Comparison of ENCODE assay signal across 25 cellular contexts in the genomic region with DNA sequence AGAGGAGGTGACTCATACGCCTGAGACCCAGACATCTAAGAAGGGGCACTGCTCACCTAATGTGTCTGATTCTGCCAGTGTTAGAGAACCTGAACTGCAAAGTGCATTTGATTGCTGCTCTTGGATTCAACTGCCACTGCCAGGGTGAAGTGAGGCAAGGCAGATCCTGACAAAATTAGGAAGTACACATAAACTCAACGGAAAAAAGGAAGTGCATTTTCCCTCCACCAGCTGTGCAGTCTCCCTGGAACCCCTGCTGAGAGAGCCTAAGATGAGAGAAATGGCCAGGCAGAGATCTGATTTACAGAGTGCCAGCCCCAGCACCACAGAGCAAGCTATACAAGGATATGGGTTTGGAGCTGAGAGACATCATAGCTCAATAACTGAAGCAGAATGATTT.
DNase-seq lines count a peak whose midpoint lies in the region; ATAC-seq, FAIRE-seq and TF ChIP-seq lines count a peak whose summit lies in the region.
"Had no signal": no experiment of that assay in that cellular context is flagged by ENCODE, and none has a peak within 500 bp of the region (broad histone marks: within the 10 kb centered on the region; RNA-seq: fewer than 3 reads in every experiment).

No MANE protein-coding gene starts in this region.

- H3K4me1 ChIP-seq in A673 (ENCODE audit: insufficient read depth, low read length, poor library complexity, severe bottlenecking), result no peaks in the 10 kb centered on the region
- no peaks in the 10 kb centered on the region for H3K4me1 ChIP-seq in K562 (replicated peaks in 1 of 2; ENCODE audit: control insufficient read depth in 2 of 2, insufficient read depth in 2 of 2, low read length in 2 of 2)
- H3K4me1 ChIP-seq: A549, BLaER1, HAP-1 had no signal

- no peak for FAIRE-seq in K562 (lab: Jason Lieb, UNC)
- FAIRE-seq: GM12891 had no signal

- no peaks in the 10 kb centered on the region for H3K36me3 ChIP-seq in A673 (ENCODE audit: insufficient read depth, low read length, poor library complexity, severe bottlenecking)
- H3K36me3 ChIP-seq in K562 (ENCODE audit: control insufficient read depth, insufficient read depth, low read length), result no peaks in the 10 kb centered on the region
- H3K36me3 ChIP-seq: BLaER1, HAP-1 had no signal

- H3K9me3 ChIP-seq in A673 (ENCODE audit: low read depth, low read length, poor library complexity, severe bottlenecking) (no peaks in the 10 kb centered on the region), K562 (replicated peaks; ENCODE audit: control insufficient read depth, insufficient read depth, low read depth, low read length) (no peaks in the 10 kb centered on the region)
- H3K9me3 ChIP-seq: A549, BLaER1, HAP-1, SK-N-SH had no signal

- no peak overlapping the region for H3K27ac ChIP-seq in A673 (ENCODE audit: low read depth, low read length, poor library complexity, severe bottlenecking)
- no peak overlapping the region for H3K27ac ChIP-seq in K562 (ENCODE audit: extremely low read depth, low read depth, low read length)
- H3K27ac ChIP-seq: A549, BLaER1, GM23248, HL-60, RWPE1 had no signal

- TF ChIP-seq RAD21 in K562 (CRISPR knock-in tag; conservative IDR thresholded peaks at IDR 0.05 in 1 of 2, IDR thresholded peaks at IDR 0.05 in 1 of 2), result no peak

- no peak overlapping the region for H3K9ac ChIP-seq in K562 (ENCODE audit: insufficient read depth in 1 of 2, low read depth in 2 of 2, low read length in 2 of 2)
- H3K9ac ChIP-seq: BLaER1, GM23248, SK-N-SH had no signal

- ATAC-seq in K562 (no peak), GM21825 (IDR thresholded peaks at IDR 0.05; ENCODE audit: unreplicated experiment) (no peak)
- ATAC-seq: A549 had no signal

- CTCF ChIA-PET in A673 (lab: Charles Lee), result no interaction called here
- CTCF ChIA-PET in K562 (lab: Yijun Ruan, JAX; ENCODE audit: low intra/inter-chr PET ratio), result no interaction called here

- POLR2A ChIA-PET in A673 (lab: Charles Lee; ENCODE audit: low non-redundant PET) (no interaction called here), K562 (lab: Yijun Ruan, JAX) (no interaction called here)

- in situ Hi-C loops in K562 (cut with MboI), result no loop called here

- no TSS peak for BruUV-seq in A673 (replicated peaks; lab: Mats Ljungman, UMichigan)
- BruUV-seq in K562 (replicated peaks; lab: Mats Ljungman, UMichigan), result no TSS peak

- no peaks in the 10 kb centered on the region for H4K20me1 ChIP-seq in K562 (replicated peaks; ENCODE audit: control insufficient read depth, insufficient read depth, low read length)
- H4K20me1 ChIP-seq: BLaER1 had no signal

- no peak for TF ChIP-seq EP300 in K562 (IDR thresholded peaks at IDR 0.05; ENCODE audit: low read length)

- TF ChIP-seq CTCF in A673 (conservative IDR thresholded peaks at IDR 0.05; ENCODE audit: low read depth, low read length) (no peak), NB4 (IDR thresholded peaks at IDR 0.05; ENCODE audit: low read depth, low read length) (no peak), K562 (IDR thresholded peaks at IDR 0.05 in 2 of 3, conservative IDR thresholded peaks at IDR 0.05 in 1 of 3; ENCODE audit: insufficient read depth in 2 of 3, low read depth in 1 of 3, low read length in 3 of 3) (no peak)

- H3K79me2 ChIP-seq in K562 (ENCODE audit: control insufficient read depth, insufficient read depth, low read length), result no peaks in the 10 kb centered on the region

- DNase-seq in A673 (ENCODE audit: low spot score) (peak; percentile 43), GF-D8 (lab: John Stamatoyannopoulos, UW) (peak; percentile 43), NB4 (ENCODE audit: low read depth) (peak; percentile 23), K562 (ENCODE audit: extremely low read depth in 1 of 4, low spot score in 3 of 4) (no peak), UCSD-AML1 (lab: John Stamatoyannopoulos, UW; ENCODE audit: unreplicated experiment) (no peak), putamen (ENCODE audit: low spot score) (no peak)
- DNase-seq: CD4-positive, alpha-beta memory T cell; DND-41; GM23248; Karpas-422; NCI-H1105; NCI-H1694 treated with DMSO at 0.1 percent for 48 hours; NCI-H2081 treated with DMSO at 0.1 percent for 48 hours; NCI-H2171 treated with DMSO at 0.1 percent for 48 hours; NCI-H526; SIG-M5; SK-N-SH; T-helper 1 cell had no signal

- TF ChIP-seq POLR2A in NB4 (IDR thresholded peaks at IDR 0.05; ENCODE audit: extremely low read depth, insufficient read length), result no peak
- no peak for TF ChIP-seq POLR2A in K562 (conservative IDR thresholded peaks at IDR 0.05)

- H3K4me2 ChIP-seq in K562 (ENCODE audit: insufficient read depth, low read length), result no peak overlapping the region
- H3K4me2 ChIP-seq: A549, BLaER1, SK-N-SH had no signal

- H2AFZ ChIP-seq in K562 (ENCODE audit: low read depth, low read length), result no peak overlapping the region
- H2AFZ ChIP-seq: GM23248 had no signal

- H3K9me1 ChIP-seq in K562 (ENCODE audit: control insufficient read depth, insufficient read depth, low read length), result no peaks in the 10 kb centered on the region

- intact Hi-C loops in A673 (cut with micrococcal nuclease; ENCODE audit: unreplicated experiment), result no loop called here
- intact Hi-C loops in K562 (cut with micrococcal nuclease), result no loop called here

- H3K4me3 ChIP-seq in A673 (ENCODE audit: low read depth, low read length, poor library complexity, severe bottlenecking), result no peak overlapping the region
- H3K4me3 ChIP-seq in NB4 (ENCODE audit: low read depth, low read length), result no peak overlapping the region
- H3K4me3 ChIP-seq in K562, result no peak overlapping the region
- H3K4me3 ChIP-seq: A549, BLaER1, GM23248, HAP-1 had no signal

- 0% methylated on average over 1 of the region's 2 CpGs for WGBS in K562 (ENCODE audit: insufficient coverage, low coverage, missing lambda C conversion rate)

- H3K27me3 ChIP-seq in A673 (replicated peaks; ENCODE audit: insufficient read depth, low read depth, low read length, poor library complexity) (no peaks in the 10 kb centered on the region), K562 (ENCODE audit: control insufficient read depth in 2 of 2, insufficient read depth in 2 of 2, low read length in 2 of 2) (no peaks in the 10 kb centered on the region)
- H3K27me3 ChIP-seq: BLaER1 had no signal

TF ChIP-seq in K562, 482 proteins besides CTCF, POLR2A, EP300 and RAD21:
- TF ChIP-seq PHF8 (IDR thresholded peaks at IDR 0.05; ENCODE audit: borderline replicate concordance, low read length) (no peak), ZNF282 (CRISPR knock-in tag; IDR thresholded peaks at IDR 0.05) (no peak), SPI1 (IDR thresholded peaks at IDR 0.05; ENCODE audit: borderline replicate concordance, low read depth, low read length) (peak; percentile 47; the same call in 1 of the 2 replicates), FUS (optimal IDR thresholded peaks at IDR 0.05; ENCODE audit: low read depth, low read length) (no peak)
- TF ChIP-seq, protein P1, sequence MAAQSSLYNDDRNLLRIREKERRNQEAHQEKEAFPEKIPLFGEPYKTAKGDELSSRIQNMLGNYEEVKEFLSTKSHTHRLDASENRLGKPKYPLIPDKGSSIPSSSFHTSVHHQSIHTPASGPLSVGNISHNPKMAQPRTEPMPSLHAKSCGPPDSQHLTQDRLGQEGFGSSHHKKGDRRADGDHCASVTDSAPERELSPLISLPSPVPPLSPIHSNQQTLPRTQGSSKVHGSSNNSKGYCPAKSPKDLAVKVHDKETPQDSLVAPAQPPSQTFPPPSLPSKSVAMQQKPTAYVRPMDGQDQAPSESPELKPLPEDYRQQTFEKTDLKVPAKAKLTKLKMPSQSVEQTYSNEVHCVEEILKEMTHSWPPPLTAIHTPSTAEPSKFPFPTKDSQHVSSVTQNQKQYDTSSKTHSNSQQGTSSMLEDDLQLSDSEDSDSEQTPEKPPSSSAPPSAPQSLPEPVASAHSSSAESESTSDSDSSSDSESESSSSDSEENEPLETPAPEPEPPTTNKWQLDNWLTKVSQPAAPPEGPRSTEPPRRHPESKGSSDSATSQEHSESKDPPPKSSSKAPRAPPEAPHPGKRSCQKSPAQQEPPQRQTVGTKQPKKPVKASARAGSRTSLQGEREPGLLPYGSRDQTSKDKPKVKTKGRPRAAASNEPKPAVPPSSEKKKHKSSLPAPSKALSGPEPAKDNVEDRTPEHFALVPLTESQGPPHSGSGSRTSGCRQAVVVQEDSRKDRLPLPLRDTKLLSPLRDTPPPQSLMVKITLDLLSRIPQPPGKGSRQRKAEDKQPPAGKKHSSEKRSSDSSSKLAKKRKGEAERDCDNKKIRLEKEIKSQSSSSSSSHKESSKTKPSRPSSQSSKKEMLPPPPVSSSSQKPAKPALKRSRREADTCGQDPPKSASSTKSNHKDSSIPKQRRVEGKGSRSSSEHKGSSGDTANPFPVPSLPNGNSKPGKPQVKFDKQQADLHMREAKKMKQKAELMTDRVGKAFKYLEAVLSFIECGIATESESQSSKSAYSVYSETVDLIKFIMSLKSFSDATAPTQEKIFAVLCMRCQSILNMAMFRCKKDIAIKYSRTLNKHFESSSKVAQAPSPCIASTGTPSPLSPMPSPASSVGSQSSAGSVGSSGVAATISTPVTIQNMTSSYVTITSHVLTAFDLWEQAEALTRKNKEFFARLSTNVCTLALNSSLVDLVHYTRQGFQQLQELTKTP (IDR thresholded peaks at IDR 0.05; ENCODE audit: low read depth in 1 of 2, partially characterized antibody in 2 of 2), result no peak

Comparison
In these comparisons a context has a peak if more than half of its experiments do, and no peak if none do; other contexts are left out.
1. DNase-seq: peak in A673 (single experiment), GF-D8 (single experiment) and NB4 (single experiment); none in K562 (0 of 4), UCSD-AML1 (single experiment) and putamen (single experiment).